In genomic region chr5:126846344-126846743, GRCh38 we compare ENCODE assay signal across 10 cellular contexts.
DNase-seq lines count a peak whose midpoint lies in the region; TF ChIP-seq lines count a peak whose summit lies in the region.
"Had no signal": no experiment of that assay in that cellular context is flagged by ENCODE, and none has a peak within 500 bp of the region (broad histone marks: within the 10 kb centered on the region; RNA-seq: fewer than 3 reads in every experiment).

No MANE protein-coding gene starts in this region.

- no peaks in the 10 kb centered on the region for H3K27me3 ChIP-seq in skeletal muscle satellite cell (ENCODE audit: control insufficient read depth, insufficient read depth, low read length)
- H3K27me3 ChIP-seq: SJCRH30 had no signal

- no peaks in the 10 kb centered on the region for H3K27me3 Mint-ChIP-seq in CD14-positive monocyte (ENCODE audit: low read depth in 3 of 3)

- TF ChIP-seq CTCF in CD14-positive monocyte (IDR thresholded peaks at IDR 0.05) (no peak), coronary artery (IDR thresholded peaks at IDR 0.05) (no peak)

- H3K4me1 Mint-ChIP-seq in CD14-positive monocyte = peaks cover 36% of the 10 kb centered on the region

- H3K27ac Mint-ChIP-seq in CD14-positive monocyte = no peak overlapping the region

- peaks cover under 1 to 19% of the 10 kb centered on the region in 2 donors for H3K36me3 Mint-ChIP-seq in CD14-positive monocyte

- H3K27ac ChIP-seq in coronary artery = peak overlapping the region in 1 of 2 donors; percentile 27
- H3K27ac ChIP-seq: SJCRH30 had no signal

- no peak overlapping the region for H3K4me3 Mint-ChIP-seq in CD14-positive monocyte

- peak overlapping the region; percentile 57 for H3K4me2 ChIP-seq in skeletal muscle satellite cell (ENCODE audit: low read length)

- intact Hi-C loops in CD14-positive monocyte (cut with micrococcal nuclease) = no loop called here

- H3K9me3 ChIP-seq in skeletal muscle satellite cell (replicated peaks; ENCODE audit: low read length) = no peaks in the 10 kb centered on the region
- H3K9me3 ChIP-seq: SJCRH30 had no signal

- H3K4me1 ChIP-seq in skeletal muscle satellite cell (ENCODE audit: control insufficient read depth, insufficient read depth, low read length) = peaks cover 28% of the 10 kb centered on the region

- peak; percentile 53 for DNase-seq in DMS 273 (lab: John Stamatoyannopoulos, UW; ENCODE audit: unreplicated experiment)
- DNase-seq in DMS 273 treated with DMSO at 0.1 percent for 48 hours (lab: John Stamatoyannopoulos, UW) = no peak
- DNase-seq in SK-MEL-5 (ENCODE audit: low read depth, low spot score) = peak; percentile 41
- peak; percentile 18 for DNase-seq in fibroblast of the conjunctiva (ENCODE audit: low read depth)
- no peak for DNase-seq in CD14-positive monocyte (ENCODE audit: low spot score)
- no peak for DNase-seq in coronary artery (ENCODE audit: low spot score)
- no peak for DNase-seq in NCI-H1436 treated with DMSO at 0.1 percent for 48 hours (lab: John Stamatoyannopoulos, UW)
- DNase-seq: kidney had no signal

- no peaks in the 10 kb centered on the region for H3K36me3 ChIP-seq in skeletal muscle satellite cell (ENCODE audit: insufficient read depth, low read length)
- H3K36me3 ChIP-seq: SJCRH30 had no signal

- H3K9ac ChIP-seq in skeletal muscle satellite cell (ENCODE audit: low read depth, low read length) = peak overlapping the region; percentile 16

- H3K4me3 ChIP-seq in skeletal muscle satellite cell (ENCODE audit: low read length) (no peak overlapping the region), coronary artery (no peak overlapping the region)
- H3K4me3 ChIP-seq: SJCRH30 had no signal

- in situ Hi-C loops in SK-MEL-5 (cut with HindIII; ENCODE audit: low pct_unique_long_range_greater_than_20kb, low sequenced_read_pairs) = no loop called here

- H3K9me3 Mint-ChIP-seq in CD14-positive monocyte = peaks cover 0 to 2% (median 0%) of the 10 kb centered on the region in 7 donors

Comparison
In these comparisons a context has a peak if more than half of its experiments do, and no peak if none do; other contexts are left out.
1. DNase-seq: peak in DMS 273 (single experiment), SK-MEL-5 (single experiment) and fibroblast of the conjunctiva (single experiment); none in DMS 273 treated with DMSO at 0.1 percent for 48 hours (single experiment), CD14-positive monocyte (single experiment), coronary artery (single experiment) and NCI-H1436 treated with DMSO at 0.1 percent for 48 hours (single experiment).